In genomic region chr4:126267689-126268088, GRCh38 we compare ENCODE assay signal across 19 cellular contexts.
DNase-seq lines count a peak whose midpoint lies in the region; ATAC-seq and TF ChIP-seq lines count a peak whose summit lies in the region.
"Had no signal": no experiment of that assay in that cellular context is flagged by ENCODE, and none has a peak within 500 bp of the region (broad histone marks: within the 10 kb centered on the region; RNA-seq: fewer than 3 reads in every experiment).

No MANE protein-coding gene starts in this region.

- no peaks in the 10 kb centered on the region for H4K20me1 ChIP-seq in neural progenitor cell (ENCODE audit: low read depth)

- POLR2A ChIA-PET in CD4-positive, alpha-beta T cell (lab: Charles Lee): no interaction called here

- H3K27me3 Mint-ChIP-seq in neural progenitor cell (ENCODE audit: insufficient read depth, low read depth): no peaks in the 10 kb centered on the region
- no peaks in the 10 kb centered on the region for H3K27me3 Mint-ChIP-seq in CD4-positive, alpha-beta T cell

- peak overlapping the region; percentile 44 for H2AFZ ChIP-seq in neural progenitor cell (replicated peaks)
- H2AFZ ChIP-seq: hepatocyte had no signal

- H3K4me1 Mint-ChIP-seq in neural progenitor cell: no peaks in the 10 kb centered on the region
- H3K4me1 Mint-ChIP-seq in CD4-positive, alpha-beta T cell (ENCODE audit: low read depth): no peaks in the 10 kb centered on the region

- no peaks in the 10 kb centered on the region for H3K4me1 ChIP-seq in neural progenitor cell
- no peaks in the 10 kb centered on the region for H3K4me1 ChIP-seq in uterus
- H3K4me1 ChIP-seq: lower lobe of right lung had no signal

- H3K79me2 ChIP-seq in neural progenitor cell (ENCODE audit: low read depth): no peaks in the 10 kb centered on the region
- H3K79me2 ChIP-seq: hepatocyte had no signal

- no peak for TF ChIP-seq CTCF in AG09319 (IDR thresholded peaks at IDR 0.05; ENCODE audit: low read depth, low read length)
- no peak for TF ChIP-seq CTCF in neural progenitor cell (IDR thresholded peaks at IDR 0.05)
- no peak for TF ChIP-seq CTCF in CD4-positive, alpha-beta T cell (IDR thresholded peaks at IDR 0.05)
- no peak for TF ChIP-seq CTCF in uterus (IDR thresholded peaks at IDR 0.05)

- H3K4me2 ChIP-seq in neural progenitor cell: no peak overlapping the region
- H3K4me2 ChIP-seq: hepatocyte had no signal

- H3K36me3 ChIP-seq in neural progenitor cell: no peaks in the 10 kb centered on the region
- H3K36me3 ChIP-seq in uterus: no peaks in the 10 kb centered on the region
- H3K36me3 ChIP-seq: esophagus muscularis mucosa, lower lobe of right lung, neutrophil had no signal

- no peak overlapping the region for H3K4me3 ChIP-seq in neural progenitor cell
- no peak overlapping the region for H3K4me3 ChIP-seq in uterus
- H3K4me3 ChIP-seq: esophagus muscularis mucosa, hepatocyte, lower lobe of right lung had no signal

- H3K36me3 Mint-ChIP-seq in neural progenitor cell: no peaks in the 10 kb centered on the region
- H3K36me3 Mint-ChIP-seq in CD4-positive, alpha-beta T cell (ENCODE audit: low read depth): no peaks in the 10 kb centered on the region
- H3K36me3 Mint-ChIP-seq: CD8-positive, alpha-beta T cell had no signal

- H3K9me3 Mint-ChIP-seq in neural progenitor cell: no peaks in the 10 kb centered on the region
- peaks cover 8% of the 10 kb centered on the region for H3K9me3 Mint-ChIP-seq in CD4-positive, alpha-beta T cell

- H3K9me3 ChIP-seq in neural progenitor cell (ENCODE audit: low read depth) (no peaks in the 10 kb centered on the region), uterus (no peaks in the 10 kb centered on the region)
- no peaks in the 10 kb centered on the region for H3K9me3 ChIP-seq in CD4-positive, alpha-beta T cell (ENCODE audit: control insufficient read depth, low read length)
- H3K9me3 ChIP-seq: esophagus muscularis mucosa, lower lobe of right lung, neutrophil had no signal

- H3K27me3 ChIP-seq in neural progenitor cell: no peaks in the 10 kb centered on the region
- no peaks in the 10 kb centered on the region for H3K27me3 ChIP-seq in CD4-positive, alpha-beta T cell (ENCODE audit: control insufficient read depth, insufficient read depth, low read length)
- no peaks in the 10 kb centered on the region for H3K27me3 ChIP-seq in uterus
- H3K27me3 ChIP-seq: esophagus muscularis mucosa, hepatocyte, neutrophil had no signal

- DNase-seq in AG09319 (ENCODE audit: extremely low read depth, low read depth) (peak; percentile 15), LHCN-M2 (ENCODE audit: low read depth) (peak; percentile 31), epithelial cell of prostate (ENCODE audit: low read depth, low spot score) (no peak), neural progenitor cell (ENCODE audit: low spot score) (no peak), uterus (no peak), NCI-H1092 (lab: John Stamatoyannopoulos, UW) (no peak)
- DNase-seq in CD4-positive, alpha-beta T cell: no peak
- DNase-seq: ACHN; activated CD8-positive, alpha-beta memory T cell treated with anti-CD3 and anti-CD28 coated beads for 24 hours; activated naive CD4-positive, alpha-beta T cell treated with Interleukin-2 at 50 U/mL for 16 hours; activated T-cell treated with anti-CD3 and anti-CD28 coated beads, Interleukin-2, amount 50 U/mL, for 4 hours; CD8-positive, alpha-beta T cell; effector CD4-positive, alpha-beta T cell; lower lobe of right lung; NCI-H1417 treated with DMSO at 0.1 percent for 48 hours had no signal

- no peak for TF ChIP-seq POLR2A in uterus (IDR thresholded peaks at IDR 0.05)

- H3K27ac Mint-ChIP-seq in neural progenitor cell: no peak overlapping the region
- H3K27ac Mint-ChIP-seq in CD4-positive, alpha-beta T cell: no peak overlapping the region
- H3K27ac Mint-ChIP-seq: CD8-positive, alpha-beta T cell had no signal

- no peak overlapping the region for H3K4me3 Mint-ChIP-seq in neural progenitor cell
- no peak overlapping the region for H3K4me3 Mint-ChIP-seq in CD4-positive, alpha-beta T cell
- H3K4me3 Mint-ChIP-seq: activated T-cell treated with anti-CD3 and anti-CD28 coated beads, Interleukin-2, amount 50 U/mL, for 4 hours; CD8-positive, alpha-beta T cell had no signal

- ATAC-seq in CD4-positive, alpha-beta T cell (ENCODE audit: poor library complexity): no peak
- no peak for ATAC-seq in GM18873 (IDR thresholded peaks at IDR 0.05; ENCODE audit: low FRiP score, unreplicated experiment)
- ATAC-seq: activated T-cell treated with anti-CD3 and anti-CD28 coated beads, Interleukin-2, amount 50 U/mL, for 4 hours; CD8-positive, alpha-beta T cell; lower lobe of right lung had no signal

- intact Hi-C loops in CD4-positive, alpha-beta T cell (cut with DNase I, micrococcal nuclease): no loop called here
- intact Hi-C loops in uterus (cut with DNase I; ENCODE audit: low total_unique reads): no loop called here

- H3F3A ChIP-seq in neural progenitor cell (ENCODE audit: low read depth): no peaks in the 10 kb centered on the region

- H3K9ac ChIP-seq in neural progenitor cell: no peak overlapping the region

- CTCF ChIA-PET in CD4-positive, alpha-beta T cell (lab: Charles Lee): no interaction called here

- peak overlapping the region; percentile 6 for H3K27ac ChIP-seq in epithelial cell of prostate
- H3K27ac ChIP-seq in neural progenitor cell: no peak overlapping the region
- no peak overlapping the region for H3K27ac ChIP-seq in CD4-positive, alpha-beta T cell (ENCODE audit: low read depth, low read length)
- H3K27ac ChIP-seq in uterus: no peak overlapping the region
- H3K27ac ChIP-seq: esophagus muscularis mucosa, hepatocyte, lower lobe of right lung, neutrophil had no signal

Comparison
In these comparisons a context has a peak if more than half of its experiments do, and no peak if none do; other contexts are left out.
1. DNase-seq: peak in AG09319 (single experiment) and LHCN-M2 (single experiment); none in epithelial cell of prostate (single experiment), neural progenitor cell (single experiment), CD4-positive, alpha-beta T cell (0 of 10), uterus (0 of 2) and NCI-H1092 (single experiment).